10 cellular contexts compared by ENCODE assay signal in the genomic region with DNA sequence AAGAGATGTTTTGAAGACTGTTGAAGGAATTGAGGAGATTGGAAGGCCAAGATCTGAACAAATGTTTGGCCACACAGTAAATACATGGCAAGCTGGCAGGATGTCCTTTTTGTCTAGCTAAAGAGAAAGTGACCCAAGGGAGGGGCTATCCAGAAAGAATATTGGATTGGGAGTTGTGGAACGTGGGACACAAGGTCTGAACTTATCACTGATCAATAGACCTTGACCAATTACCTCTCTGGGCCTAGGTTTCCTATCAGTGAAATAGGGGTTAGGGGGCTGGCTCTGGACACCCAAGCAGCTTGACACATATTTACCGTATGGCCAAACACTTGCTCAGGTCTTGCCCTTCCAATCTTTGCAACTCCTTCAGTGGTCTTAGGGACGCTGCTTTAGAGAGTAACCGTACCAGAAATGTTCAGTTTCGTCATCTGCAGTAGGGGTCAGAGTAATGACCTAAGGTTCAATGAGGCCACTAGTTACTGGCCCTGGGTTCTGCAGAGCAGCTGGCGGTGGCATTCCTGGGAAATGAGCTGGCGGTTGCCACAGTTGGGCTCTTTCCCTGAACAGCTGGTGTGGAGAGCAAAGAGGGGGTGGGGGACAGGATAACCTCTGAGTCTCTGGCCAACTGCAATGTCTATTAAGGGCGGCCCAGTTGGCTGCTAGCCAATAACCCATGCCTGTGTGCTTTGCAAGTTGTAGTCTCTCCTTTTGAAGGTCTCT. TPM values are rescaled to one million over a fixed set of nuclear protein-coding genes. Genes with fewer than 3 reads are reported as not detected.
DNase-seq lines count a peak whose midpoint lies in the region; ATAC-seq and TF ChIP-seq lines count a peak whose summit lies in the region.
"Had no signal": no experiment of that assay in that cellular context is flagged by ENCODE, and none has a peak within 500 bp of the region (broad histone marks: within the 10 kb centered on the region; RNA-seq: fewer than 3 reads in every experiment).

No MANE protein-coding gene starts in this region.

- ATAC-seq in left lung (peak; percentile 62), HG02870 (IDR thresholded peaks at IDR 0.05; ENCODE audit: unreplicated experiment) (no peak), HG02610 (IDR thresholded peaks at IDR 0.05; ENCODE audit: unreplicated experiment) (no peak)

- no peak for TF ChIP-seq CTCF in brain (conservative IDR thresholded peaks at IDR 0.05)
- TF ChIP-seq CTCF in left lung (IDR thresholded peaks at IDR 0.05): no peak

- no peak overlapping the region for H3K4me3 ChIP-seq in left lung

- H3K4me1 Mint-ChIP-seq in brain: peaks cover 83% of the 10 kb centered on the region

- H3K4me3 Mint-ChIP-seq in brain: peak overlapping the region in 1 of 5 experiments; percentile 35

- no peaks in the 10 kb centered on the region for H3K9me3 Mint-ChIP-seq in brain

- no peaks in the 10 kb centered on the region for H3K9me3 ChIP-seq in left lung

- H3K27ac Mint-ChIP-seq in brain: peak overlapping the region in 4 of 5 experiments; percentile 45 to 99 (median 86)

- DNase-seq in AG08396 (ENCODE audit: low spot score) (peak; percentile 59), NCI-H1694 (lab: John Stamatoyannopoulos, UW) (peak; percentile 89), left lung (no peak), NCI-H526 treated with DMSO at 0.1 percent for 48 hours (lab: John Stamatoyannopoulos, UW) (no peak)
- no peak for DNase-seq in stimulated activated CD4-positive, alpha-beta T cell treated with anti-CD3 and anti-CD28 coated beads, Interleukin-4, amount 100 ng/mL, for 1 hour

- H3K27me3 Mint-ChIP-seq in brain: no peaks in the 10 kb centered on the region

- H3K4me1 ChIP-seq in left lung: peaks cover 4 to 6% of the 10 kb centered on the region in 2 donors

- no peaks in the 10 kb centered on the region for H3K36me3 ChIP-seq in left lung

- H3K27ac ChIP-seq in left lung: no peak overlapping the region
- H3K27ac ChIP-seq: C4-2B, KMS-11 had no signal

- peaks cover 4% of the 10 kb centered on the region for H3K36me3 Mint-ChIP-seq in brain

- intact Hi-C loops in left lung (cut with DNase I): no loop called here

- no peaks in the 10 kb centered on the region for H3K27me3 ChIP-seq in left lung

RNA-seq across cellular contexts. Expression of a gene that starts 48.9 kb away (rescaled TPM):
- 1,051 TPM for polyA plus RNA-seq in brain (ENCODE audit: insufficient read depth, low read depth, low replicate concordance)
- 100 to 1,000 TPM; 579 to 585 TPM for total RNA-seq in left lung

Comparison
In these comparisons a context has a peak if more than half of its experiments do, and no peak if none do; other contexts are left out.
1. DNase-seq: peak in AG08396 (single experiment) and NCI-H1694 (single experiment); none in left lung (0 of 2), stimulated activated CD4-positive, alpha-beta T cell treated with anti-CD3 and anti-CD28 coated beads, Interleukin-4, amount 100 ng/mL, for 1 hour (single experiment) and NCI-H526 treated with DMSO at 0.1 percent for 48 hours (single experiment).